Comparison of ENCODE assay signal across 1 cellular context in genomic region chr19:11694533-11695439, GRCh38.
A peak's percentile ranks its signal among the peaks of the same experiment; 100 is the strongest.
TF ChIP-seq lines count a peak whose summit lies in the region.

No MANE protein-coding gene starts in this region.

TF ChIP-seq in HepG2, 621 proteins besides CTCF, POLR2A, EP300 and RAD21 (continued from another document and continues in another):
- TF ChIP-seq, protein P1, sequence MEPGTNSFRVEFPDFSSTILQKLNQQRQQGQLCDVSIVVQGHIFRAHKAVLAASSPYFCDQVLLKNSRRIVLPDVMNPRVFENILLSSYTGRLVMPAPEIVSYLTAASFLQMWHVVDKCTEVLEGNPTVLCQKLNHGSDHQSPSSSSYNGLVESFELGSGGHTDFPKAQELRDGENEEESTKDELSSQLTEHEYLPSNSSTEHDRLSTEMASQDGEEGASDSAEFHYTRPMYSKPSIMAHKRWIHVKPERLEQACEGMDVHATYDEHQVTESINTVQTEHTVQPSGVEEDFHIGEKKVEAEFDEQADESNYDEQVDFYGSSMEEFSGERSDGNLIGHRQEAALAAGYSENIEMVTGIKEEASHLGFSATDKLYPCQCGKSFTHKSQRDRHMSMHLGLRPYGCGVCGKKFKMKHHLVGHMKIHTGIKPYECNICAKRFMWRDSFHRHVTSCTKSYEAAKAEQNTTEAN (CRISPR knock-in tag; conservative IDR thresholded peaks at IDR 0.05) = no peak
- TF ChIP-seq SIX4 (CRISPR knock-in tag; IDR thresholded peaks at IDR 0.05) (no peak), ZNF224 (CRISPR knock-in tag; IDR thresholded peaks at IDR 0.05) (peak; percentile 25; the same call in 1 of the 2 replicates), ZMYM3 (CRISPR knock-in tag; IDR thresholded peaks at IDR 0.05) (peak; percentile 71; the same call in 1 of the 2 replicates), ZFYVE20 (CRISPR knock-in tag; IDR thresholded peaks at IDR 0.05; ENCODE audit: borderline replicate concordance, low read depth) (no peak), ZMYM2 (CRISPR knock-in tag; IDR thresholded peaks at IDR 0.05) (peak; percentile 46; the same call in 1 of the 2 replicates), ZNF619 (CRISPR knock-in tag; IDR thresholded peaks at IDR 0.05) (no peak), ZNF710 (CRISPR knock-in tag; IDR thresholded peaks at IDR 0.05; ENCODE audit: borderline replicate concordance) (peak; percentile 14; the same call in 1 of the 2 replicates), HNRNPLL (IDR thresholded peaks at IDR 0.05; ENCODE audit: low read depth, low read length, poor library complexity, severe bottlenecking) (peak; percentile 29), SMAD3 (CRISPR knock-in tag; IDR thresholded peaks at IDR 0.05) (0 out of 2 replicates have a peak, but pooled peaks have one; percentile 57), TARDBP (CRISPR knock-in tag; IDR thresholded peaks at IDR 0.05) (peak; percentile 55; the same call in 1 of the 2 replicates), MYNN (CRISPR knock-in tag; IDR thresholded peaks at IDR 0.05; ENCODE audit: low read depth) (0 out of 2 replicates have a peak, but pooled peaks have one; percentile 53), MEIS1 (CRISPR knock-in tag; IDR thresholded peaks at IDR 0.05; ENCODE audit: borderline replicate concordance) (peak; percentile 96; the same call in 1 of the 2 replicates), ZBTB3 (CRISPR knock-in tag; IDR thresholded peaks at IDR 0.05; ENCODE audit: borderline replicate concordance, low read depth) (peak; percentile 44; the same call in 1 of the 2 replicates), HOXA3 (CRISPR knock-in tag; IDR thresholded peaks at IDR 0.05) (peak; percentile 58; the same call in 1 of the 2 replicates), KLF11 (CRISPR knock-in tag; IDR thresholded peaks at IDR 0.05) (0 out of 2 replicates have a peak, but pooled peaks have one; percentile 77), ZBTB10 (CRISPR knock-in tag; IDR thresholded peaks at IDR 0.05; ENCODE audit: borderline replicate concordance) (0 out of 2 replicates have a peak, but pooled peaks have one; percentile 53), SP1 (IDR thresholded peaks at IDR 0.05) (no peak), SP1 (CRISPR knock-in tag; IDR thresholded peaks at IDR 0.05) (peak; percentile 86), POLR2AphosphoS5 (IDR thresholded peaks at IDR 0.05; ENCODE audit: low read depth, low read length) (peak; percentile 87), JUND (CRISPR knock-in tag; IDR thresholded peaks at IDR 0.05) (no peak), ZHX2 (IDR thresholded peaks at IDR 0.05; ENCODE audit: low read depth) (no peak), ZHX2 (CRISPR knock-in tag; IDR thresholded peaks at IDR 0.05; ENCODE audit: borderline replicate concordance) (peak; percentile 27; the same call in 1 of the 2 replicates), PAXIP1 (CRISPR knock-in tag; conservative IDR thresholded peaks at IDR 0.05) (peak; percentile 12; the same call in 1 of the 2 replicates)
- TF ChIP-seq, protein P2, sequence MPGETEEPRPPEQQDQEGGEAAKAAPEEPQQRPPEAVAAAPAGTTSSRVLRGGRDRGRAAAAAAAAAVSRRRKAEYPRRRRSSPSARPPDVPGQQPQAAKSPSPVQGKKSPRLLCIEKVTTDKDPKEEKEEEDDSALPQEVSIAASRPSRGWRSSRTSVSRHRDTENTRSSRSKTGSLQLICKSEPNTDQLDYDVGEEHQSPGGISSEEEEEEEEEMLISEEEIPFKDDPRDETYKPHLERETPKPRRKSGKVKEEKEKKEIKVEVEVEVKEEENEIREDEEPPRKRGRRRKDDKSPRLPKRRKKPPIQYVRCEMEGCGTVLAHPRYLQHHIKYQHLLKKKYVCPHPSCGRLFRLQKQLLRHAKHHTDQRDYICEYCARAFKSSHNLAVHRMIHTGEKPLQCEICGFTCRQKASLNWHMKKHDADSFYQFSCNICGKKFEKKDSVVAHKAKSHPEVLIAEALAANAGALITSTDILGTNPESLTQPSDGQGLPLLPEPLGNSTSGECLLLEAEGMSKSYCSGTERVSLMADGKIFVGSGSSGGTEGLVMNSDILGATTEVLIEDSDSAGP (CRISPR knock-in tag; IDR thresholded peaks at IDR 0.05; ENCODE audit: borderline replicate concordance) = peak; percentile 49
- TF ChIP-seq, protein P3, sequence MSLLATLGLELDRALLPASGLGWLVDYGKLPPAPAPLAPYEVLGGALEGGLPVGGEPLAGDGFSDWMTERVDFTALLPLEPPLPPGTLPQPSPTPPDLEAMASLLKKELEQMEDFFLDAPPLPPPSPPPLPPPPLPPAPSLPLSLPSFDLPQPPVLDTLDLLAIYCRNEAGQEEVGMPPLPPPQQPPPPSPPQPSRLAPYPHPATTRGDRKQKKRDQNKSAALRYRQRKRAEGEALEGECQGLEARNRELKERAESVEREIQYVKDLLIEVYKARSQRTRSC (CRISPR knock-in tag; IDR thresholded peaks at IDR 0.05; ENCODE audit: low read depth) = no peak
- TF ChIP-seq, protein P4, sequence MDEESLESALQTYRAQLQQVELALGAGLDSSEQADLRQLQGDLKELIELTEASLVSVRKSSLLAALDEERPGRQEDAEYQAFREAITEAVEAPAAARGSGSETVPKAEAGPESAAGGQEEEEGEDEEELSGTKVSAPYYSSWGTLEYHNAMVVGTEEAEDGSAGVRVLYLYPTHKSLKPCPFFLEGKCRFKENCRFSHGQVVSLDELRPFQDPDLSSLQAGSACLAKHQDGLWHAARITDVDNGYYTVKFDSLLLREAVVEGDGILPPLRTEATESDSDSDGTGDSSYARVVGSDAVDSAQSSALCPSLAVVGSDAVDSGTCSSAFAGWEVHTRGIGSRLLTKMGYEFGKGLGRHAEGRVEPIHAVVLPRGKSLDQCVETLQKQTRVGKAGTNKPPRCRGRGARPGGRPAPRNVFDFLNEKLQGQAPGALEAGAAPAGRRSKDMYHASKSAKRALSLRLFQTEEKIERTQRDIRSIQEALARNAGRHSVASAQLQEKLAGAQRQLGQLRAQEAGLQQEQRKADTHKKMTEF (CRISPR knock-in tag; IDR thresholded peaks at IDR 0.05) = peak; percentile 54; the same call in 1 of the 2 replicates
- TF ChIP-seq, protein P5, sequence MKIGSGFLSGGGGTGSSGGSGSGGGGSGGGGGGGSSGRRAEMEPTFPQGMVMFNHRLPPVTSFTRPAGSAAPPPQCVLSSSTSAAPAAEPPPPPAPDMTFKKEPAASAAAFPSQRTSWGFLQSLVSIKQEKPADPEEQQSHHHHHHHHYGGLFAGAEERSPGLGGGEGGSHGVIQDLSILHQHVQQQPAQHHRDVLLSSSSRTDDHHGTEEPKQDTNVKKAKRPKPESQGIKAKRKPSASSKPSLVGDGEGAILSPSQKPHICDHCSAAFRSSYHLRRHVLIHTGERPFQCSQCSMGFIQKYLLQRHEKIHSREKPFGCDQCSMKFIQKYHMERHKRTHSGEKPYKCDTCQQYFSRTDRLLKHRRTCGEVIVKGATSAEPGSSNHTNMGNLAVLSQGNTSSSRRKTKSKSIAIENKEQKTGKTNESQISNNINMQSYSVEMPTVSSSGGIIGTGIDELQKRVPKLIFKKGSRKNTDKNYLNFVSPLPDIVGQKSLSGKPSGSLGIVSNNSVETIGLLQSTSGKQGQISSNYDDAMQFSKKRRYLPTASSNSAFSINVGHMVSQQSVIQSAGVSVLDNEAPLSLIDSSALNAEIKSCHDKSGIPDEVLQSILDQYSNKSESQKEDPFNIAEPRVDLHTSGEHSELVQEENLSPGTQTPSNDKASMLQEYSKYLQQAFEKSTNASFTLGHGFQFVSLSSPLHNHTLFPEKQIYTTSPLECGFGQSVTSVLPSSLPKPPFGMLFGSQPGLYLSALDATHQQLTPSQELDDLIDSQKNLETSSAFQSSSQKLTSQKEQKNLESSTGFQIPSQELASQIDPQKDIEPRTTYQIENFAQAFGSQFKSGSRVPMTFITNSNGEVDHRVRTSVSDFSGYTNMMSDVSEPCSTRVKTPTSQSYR (CRISPR knock-in tag; IDR thresholded peaks at IDR 0.05; ENCODE audit: borderline replicate concordance) = peak; percentile 13; the same call in 1 of the 2 replicates
- TF ChIP-seq, protein P6, sequence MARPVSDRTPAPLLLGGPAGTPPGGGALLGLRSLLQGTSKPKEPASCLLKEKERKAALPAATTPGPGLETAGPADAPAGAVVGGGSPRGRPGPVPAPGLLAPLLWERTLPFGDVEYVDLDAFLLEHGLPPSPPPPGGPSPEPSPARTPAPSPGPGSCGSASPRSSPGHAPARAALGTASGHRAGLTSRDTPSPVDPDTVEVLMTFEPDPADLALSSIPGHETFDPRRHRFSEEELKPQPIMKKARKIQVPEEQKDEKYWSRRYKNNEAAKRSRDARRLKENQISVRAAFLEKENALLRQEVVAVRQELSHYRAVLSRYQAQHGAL (CRISPR knock-in tag; IDR thresholded peaks at IDR 0.05; ENCODE audit: not compliant biosample characterization) = no peak
